ENCODE assay signal across 22 cellular contexts in genomic region chr7:138575897-138576428, GRCh38.
"Had no signal": no experiment of that assay in that cellular context is flagged by ENCODE, and none has a peak within 500 bp of the region (broad histone marks: within the 10 kb centered on the region; RNA-seq: fewer than 3 reads in every experiment).

No MANE protein-coding gene starts in this region.

- H3K27me3 Mint-ChIP-seq: activated B cell treated with CpG ODN at 0.5 μM for 24 hours; activated CD4-positive, alpha-beta memory T cell treated with anti-CD3 and anti-CD28 coated beads for 36 hours; activated naive CD8-positive, alpha-beta T cell treated with anti-CD3 and anti-CD28 coated beads, Interleukin-2, amount 50 U/mL, for 24 hours; central memory CD8-positive, alpha-beta T cell; stimulated activated naive CD8-positive, alpha-beta T cell treated with anti-CD3 and anti-CD28 coated beads, Interleukin-15, amount 100 ng/mL, for 72 hours; type B pancreatic cell had no signal

- H3K27ac ChIP-seq: brain microvascular endothelial cell, esophagus muscularis mucosa, prostate gland, right atrium auricular region had no signal

- H3K4me1 Mint-ChIP-seq: activated B cell treated with CpG ODN at 0.5 μM for 24 hours; central memory CD8-positive, alpha-beta T cell; stimulated activated naive CD8-positive, alpha-beta T cell treated with anti-CD3 and anti-CD28 coated beads, Interleukin-15, amount 100 ng/mL, for 72 hours had no signal

- DNase-seq: activated B cell treated with CpG ODN at 0.5 μM for 24 hours; activated CD4-positive, alpha-beta memory T cell treated with anti-CD3 and anti-CD28 coated beads for 36 hours; activated CD4-positive, alpha-beta T cell treated with anti-CD3 and anti-CD28 coated beads for 4 hours; activated naive CD4-positive, alpha-beta T cell treated with Interleukin-2 at 50 U/mL for 16 hours; activated naive CD8-positive, alpha-beta T cell treated with anti-CD3 and anti-CD28 coated beads, Interleukin-2, amount 50 U/mL, for 24 hours; anterior cingulate cortex; brain microvascular endothelial cell; effector CD4-positive, alpha-beta T cell; hypothalamus; midbrain; small intestine; stimulated activated CD4-positive, alpha-beta T cell treated with anti-CD3 and anti-CD28 coated beads, Interleukin-15, amount 100 ng/mL, for 24 hours; stimulated activated CD4-positive, alpha-beta T cell treated with anti-CD3 and anti-CD28 coated beads, Interleukin-2, amount 100 ng/mL, for 48 hours; stimulated activated naive CD8-positive, alpha-beta T cell treated with anti-CD3 and anti-CD28 coated beads, Interleukin-15, amount 100 ng/mL, for 72 hours had no signal

- ATAC-seq: activated naive CD8-positive, alpha-beta T cell treated with anti-CD3 and anti-CD28 coated beads, Interleukin-2, amount 50 U/mL, for 24 hours; left lobe of liver; stimulated activated naive CD8-positive, alpha-beta T cell treated with anti-CD3 and anti-CD28 coated beads, Interleukin-15, amount 100 ng/mL, for 72 hours had no signal

- H3K27ac Mint-ChIP-seq: activated B cell treated with CpG ODN at 0.5 μM for 24 hours; activated CD4-positive, alpha-beta memory T cell treated with anti-CD3 and anti-CD28 coated beads for 36 hours; activated naive CD8-positive, alpha-beta T cell treated with anti-CD3 and anti-CD28 coated beads, Interleukin-2, amount 50 U/mL, for 24 hours; activated T-helper 2 cell treated with anti-CD3 and anti-CD28 coated beads, Interferon-gamma antibody, Interleukin-2, Interleukin-4, amounts not matched to agents 10 μg/mL and 5 μg/mL and 100 μg/mL, durations not matched to agents 14 hours and 24 hours and 36 hours; stimulated activated naive CD8-positive, alpha-beta T cell treated with anti-CD3 and anti-CD28 coated beads, Interleukin-15, amount 100 ng/mL, for 72 hours; T-helper 2 cell treated with Interferon-gamma antibody and Interleukin-4, amounts not matched to agents 5 μg/mL and 100 μg/mL, for 36 hours; type B pancreatic cell had no signal

- H3K9me3 ChIP-seq: esophagus muscularis mucosa, prostate gland, right atrium auricular region had no signal

- H3K36me3 ChIP-seq: prostate gland had no signal

- H3K27me3 ChIP-seq: brain microvascular endothelial cell, esophagus muscularis mucosa, right atrium auricular region had no signal

- H3K9me3 Mint-ChIP-seq: activated CD4-positive, alpha-beta memory T cell treated with anti-CD3 and anti-CD28 coated beads for 36 hours; activated naive CD8-positive, alpha-beta T cell treated with anti-CD3 and anti-CD28 coated beads, Interleukin-2, amount 50 U/mL, for 24 hours; activated T-helper 2 cell treated with anti-CD3 and anti-CD28 coated beads, Interferon-gamma antibody, Interleukin-2, Interleukin-4, amounts not matched to agents 10 μg/mL and 5 μg/mL and 100 μg/mL, durations not matched to agents 14 hours and 24 hours and 36 hours; central memory CD8-positive, alpha-beta T cell; stimulated activated naive CD8-positive, alpha-beta T cell treated with anti-CD3 and anti-CD28 coated beads, Interleukin-15, amount 100 ng/mL, for 72 hours; T-helper 2 cell treated with Interferon-gamma antibody and Interleukin-4, amounts not matched to agents 5 μg/mL and 100 μg/mL, for 36 hours; type B pancreatic cell had no signal

- H3K4me3 Mint-ChIP-seq: activated B cell treated with CpG ODN at 0.5 μM for 24 hours; activated CD4-positive, alpha-beta memory T cell treated with anti-CD3 and anti-CD28 coated beads for 36 hours; activated naive CD8-positive, alpha-beta T cell treated with anti-CD3 and anti-CD28 coated beads, Interleukin-2, amount 50 U/mL, for 24 hours; central memory CD8-positive, alpha-beta T cell; stimulated activated naive CD8-positive, alpha-beta T cell treated with anti-CD3 and anti-CD28 coated beads, Interleukin-15, amount 100 ng/mL, for 72 hours; T-helper 2 cell treated with Interferon-gamma antibody and Interleukin-4, amounts not matched to agents 5 μg/mL and 100 μg/mL, for 36 hours; type B pancreatic cell had no signal

- H3K4me1 ChIP-seq: esophagus muscularis mucosa, prostate gland, right atrium auricular region had no signal

- H3K4me3 ChIP-seq: esophagus muscularis mucosa, prostate gland, right atrium auricular region had no signal
